ENCODE assay signal across 10 cellular contexts in the genomic region with DNA sequence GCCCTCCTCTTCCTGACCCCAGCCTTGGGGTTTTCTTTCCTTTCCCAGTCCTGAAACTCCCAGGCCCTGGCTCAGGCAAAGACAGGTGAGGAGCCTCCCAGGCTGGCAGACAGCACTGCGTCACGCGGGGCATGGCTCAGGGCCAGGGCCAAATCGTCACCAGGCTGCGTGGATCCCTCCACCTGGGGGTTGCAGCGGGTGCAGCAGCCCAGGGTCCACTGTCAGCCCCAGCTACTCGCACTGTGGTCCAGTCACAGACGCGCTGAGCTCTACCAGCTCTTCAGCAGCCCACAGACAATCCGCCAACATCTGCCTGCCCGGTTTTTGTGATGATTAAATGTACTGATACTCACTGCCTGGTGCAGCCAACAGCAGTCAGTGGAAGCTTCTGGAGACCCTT. TPM values are rescaled to one million over a fixed set of nuclear protein-coding genes. Genes with fewer than 3 reads are reported as not detected.
A peak's percentile ranks its signal among the peaks of the same experiment; 100 is the strongest.
DNase-seq lines count a peak whose midpoint lies in the region; ATAC-seq and TF ChIP-seq lines count a peak whose summit lies in the region.
"Had no signal": no experiment of that assay in that cellular context is flagged by ENCODE, and none has a peak within 500 bp of the region (broad histone marks: within the 10 kb centered on the region; RNA-seq: fewer than 3 reads in every experiment).

No MANE protein-coding gene starts in this region.

- H3K4me3 ChIP-seq in cardiac muscle cell: no peak overlapping the region
- H3K4me3 ChIP-seq in thyroid gland (replicated peaks in 1 of 3): no peak overlapping the region
- H3K4me3 ChIP-seq in sigmoid colon: no peak overlapping the region

- no peaks in the 10 kb centered on the region for H3K27me3 Mint-ChIP-seq in activated CD4-positive, alpha-beta T cell treated with anti-CD3 and anti-CD28 coated beads, Interleukin-2, amount 10 ng/mL, durations not matched to agents 24 days and 14 days
- no peaks in the 10 kb centered on the region for H3K27me3 Mint-ChIP-seq in activated CD4-positive, alpha-beta memory T cell treated with anti-CD3 and anti-CD28 coated beads, Interleukin-2, amount 10 ng/mL, durations not matched to agents 7 days and 5 days

- no peak for TF ChIP-seq EP300 in sigmoid colon (IDR thresholded peaks at IDR 0.05)

- H3K9me3 ChIP-seq in cardiac muscle cell (ENCODE audit: low read depth) (no peaks in the 10 kb centered on the region), thyroid gland (no peaks in the 10 kb centered on the region), sigmoid colon (no peaks in the 10 kb centered on the region)

- H3K4me3 Mint-ChIP-seq in activated CD4-positive, alpha-beta T cell treated with anti-CD3 and anti-CD28 coated beads, Interleukin-2, amount 10 ng/mL, durations not matched to agents 24 days and 14 days: peak overlapping the region; percentile 94
- H3K4me3 Mint-ChIP-seq in activated CD4-positive, alpha-beta memory T cell treated with anti-CD3 and anti-CD28 coated beads, Interleukin-2, amount 10 ng/mL, durations not matched to agents 7 days and 5 days: peak overlapping the region; percentile 27

- H3K27me3 ChIP-seq in cardiac muscle cell (no peaks in the 10 kb centered on the region), thyroid gland (no peaks in the 10 kb centered on the region), sigmoid colon (no peaks in the 10 kb centered on the region)

- intact Hi-C loops in activated CD4-positive, alpha-beta T cell treated with anti-CD3 and anti-CD28 coated beads, Interleukin-2, amount 10 ng/mL, durations not matched to agents 24 days and 14 days (cut with micrococcal nuclease): no loop called here
- intact Hi-C loops in thyroid gland (cut with DNase I) (no loop called here), sigmoid colon (cut with DNase I) (no loop called here)

- CTCF ChIA-PET in activated CD4-positive, alpha-beta memory T cell treated with anti-CD3 and anti-CD28 coated beads, Interleukin-2, amount 10 ng/mL, durations not matched to agents 7 days and 5 days (lab: Charles Lee): interaction anchor here (1.3 kb wide), 1 partner anchor 8 kb away, joined by 3 read pairs; no protein-coding TSS in a partner anchor

- 84 to 89% methylated on average over 3 to 11 of the region's 11 CpGs for whole genome bisulfite sequencing in thyroid gland, 2 donors
- WGBS in sigmoid colon, 2 donors: 51 to 74% methylated on average over 11 of the region's 11 CpGs

- peak overlapping the region; percentile 83 for H3K27ac Mint-ChIP-seq in activated CD4-positive, alpha-beta T cell treated with anti-CD3 and anti-CD28 coated beads, Interleukin-2, amount 10 ng/mL, durations not matched to agents 24 days and 14 days
- H3K27ac Mint-ChIP-seq in activated CD4-positive, alpha-beta memory T cell treated with anti-CD3 and anti-CD28 coated beads, Interleukin-2, amount 10 ng/mL, durations not matched to agents 7 days and 5 days: peak overlapping the region; percentile 78

- no peak for DNase-seq in activated CD4-positive, alpha-beta T cell treated with anti-CD3 and anti-CD28 coated beads, Interleukin-2, amount 10 ng/mL, durations not matched to agents 24 days and 14 days
- no peak for DNase-seq in activated CD4-positive, alpha-beta T cell treated with anti-CD3 and anti-CD28 coated beads, Interleukin-2, amount 50 U/mL, for 4 hours
- DNase-seq in activated CD4-positive, alpha-beta memory T cell treated with anti-CD3 and anti-CD28 coated beads, Interleukin-2, amount 10 ng/mL, durations not matched to agents 7 days and 5 days: no peak
- DNase-seq in cardiac muscle cell (ENCODE audit: low read depth in 1 of 2, low spot score in 1 of 2) (no peak), HuH-7 (ENCODE audit: low spot score) (no peak), thyroid gland (no peak), sigmoid colon (no peak)
- DNase-seq in stimulated activated naive CD8-positive, alpha-beta T cell treated with anti-CD3 and anti-CD28 coated beads, Interleukin-15, Interleukin-2, amounts not matched to agents 100 U/mL and 50 U/mL, for 24 hours: no peak
- DNase-seq: GDM1, IMR-90 had no signal

- TF ChIP-seq POLR2A in thyroid gland (IDR thresholded peaks at IDR 0.05) (no peak), sigmoid colon (IDR thresholded peaks at IDR 0.05) (no peak)

- H3K36me3 ChIP-seq in cardiac muscle cell: peaks cover 15% of the 10 kb centered on the region
- H3K36me3 ChIP-seq in thyroid gland: no peaks in the 10 kb centered on the region
- no peaks in the 10 kb centered on the region for H3K36me3 ChIP-seq in sigmoid colon

- H3K4me1 ChIP-seq in cardiac muscle cell (ENCODE audit: low read depth) (peaks cover 6% of the 10 kb centered on the region), thyroid gland (peaks cover 0 to 5% of the 10 kb centered on the region in 2 donors), sigmoid colon (no peaks in the 10 kb centered on the region)

- TF ChIP-seq CTCF in cardiac muscle cell (IDR thresholded peaks at IDR 0.05; ENCODE audit: low read depth, low read length) (no peak), thyroid gland (IDR thresholded peaks at IDR 0.05) (no peak), sigmoid colon (IDR thresholded peaks at IDR 0.05) (no peak)

- ATAC-seq in stimulated activated naive CD8-positive, alpha-beta T cell treated with anti-CD3 and anti-CD28 coated beads, Interleukin-15, Interleukin-2, amounts not matched to agents 100 U/mL and 50 U/mL, for 24 hours: peak; percentile 8

- H3K27ac ChIP-seq in cardiac muscle cell (peak overlapping the region; percentile 39), thyroid gland (no peak overlapping the region), sigmoid colon (no peak overlapping the region)

- peaks cover 54% of the 10 kb centered on the region for H3K36me3 Mint-ChIP-seq in activated CD4-positive, alpha-beta T cell treated with anti-CD3 and anti-CD28 coated beads, Interleukin-2, amount 10 ng/mL, durations not matched to agents 24 days and 14 days (ENCODE audit: low read depth)
- H3K36me3 Mint-ChIP-seq in activated CD4-positive, alpha-beta memory T cell treated with anti-CD3 and anti-CD28 coated beads, Interleukin-2, amount 10 ng/mL, durations not matched to agents 7 days and 5 days (ENCODE audit: low read depth): peaks cover 75% of the 10 kb centered on the region

- POLR2A ChIA-PET in activated CD4-positive, alpha-beta memory T cell treated with anti-CD3 and anti-CD28 coated beads, Interleukin-2, amount 10 ng/mL, durations not matched to agents 7 days and 5 days (lab: Charles Lee): interaction anchor here (1.4 to 14.3 kb wide), 3 partner anchors 8 to 29 kb away, joined by 3 to 557 read pairs (median 46); a partner anchor contains a TSS

- H3K9me3 Mint-ChIP-seq in activated CD4-positive, alpha-beta T cell treated with anti-CD3 and anti-CD28 coated beads, Interleukin-2, amount 10 ng/mL, durations not matched to agents 24 days and 14 days: no peaks in the 10 kb centered on the region
- no peaks in the 10 kb centered on the region for H3K9me3 Mint-ChIP-seq in activated CD4-positive, alpha-beta memory T cell treated with anti-CD3 and anti-CD28 coated beads, Interleukin-2, amount 10 ng/mL, durations not matched to agents 7 days and 5 days

- peaks cover 56% of the 10 kb centered on the region for H3K4me1 Mint-ChIP-seq in activated CD4-positive, alpha-beta T cell treated with anti-CD3 and anti-CD28 coated beads, Interleukin-2, amount 10 ng/mL, durations not matched to agents 24 days and 14 days
- peaks cover 68% of the 10 kb centered on the region for H3K4me1 Mint-ChIP-seq in activated CD4-positive, alpha-beta memory T cell treated with anti-CD3 and anti-CD28 coated beads, Interleukin-2, amount 10 ng/mL, durations not matched to agents 7 days and 5 days

RNA-seq across cellular contexts. Expression of a gene that starts 12.1 kb away (rescaled TPM):
- 51.6 and 55.1 TPM in 2 replicates for total RNA-seq in activated CD4-positive, alpha-beta T cell treated with anti-CD3 and anti-CD28 coated beads, Interleukin-2, amount 10 ng/mL, durations not matched to agents 24 days and 14 days
- 10 to 100 TPM; 86.5 to 88.7 TPM for total RNA-seq in activated CD4-positive, alpha-beta memory T cell treated with anti-CD3 and anti-CD28 coated beads, Interleukin-2, amount 10 ng/mL, durations not matched to agents 7 days and 5 days
- 39.6 and 42.6 TPM in 2 replicates for total RNA-seq in cardiac muscle cell
- 21.5 and 29.5 TPM in 2 replicates for polyA plus RNA-seq in cardiac muscle cell
- 1 to 10 TPM; 1.1 to 3.4 (median 1.6) TPM for total RNA-seq in thyroid gland
- total RNA-seq in sigmoid colon: 1 to 10 TPM; 1.2 to 3.0 (median 2.2) TPM
- polyA plus RNA-seq in sigmoid colon: 10 to 100 TPM in 1 of 3 donors, 1 to 10 TPM in 1, under 1 TPM in 1; 0.60 to 11.9 (median 1.4) TPM

RNA-seq across cellular contexts. Expression of a gene that starts 25.3 kb away (rescaled TPM):
- total RNA-seq in activated CD4-positive, alpha-beta T cell treated with anti-CD3 and anti-CD28 coated beads, Interleukin-2, amount 10 ng/mL, durations not matched to agents 24 days and 14 days: not detected in 2 replicates
- not detected for total RNA-seq in activated CD4-positive, alpha-beta memory T cell treated with anti-CD3 and anti-CD28 coated beads, Interleukin-2, amount 10 ng/mL, durations not matched to agents 7 days and 5 days
- 50.3 and 52.5 TPM in 2 replicates for total RNA-seq in cardiac muscle cell
- polyA plus RNA-seq in cardiac muscle cell: 36.9 and 42.5 TPM in 2 replicates
- total RNA-seq in thyroid gland: 1 to 10 TPM; 1.1 to 2.9 (median 2.7) TPM
- total RNA-seq in sigmoid colon: 10 to 100 TPM; 14.3 to 31.9 (median 16.8) TPM
- polyA plus RNA-seq in sigmoid colon: 1 to 10 TPM in 2 of 3 donors, under 1 TPM in 1; 0.46 to 1.8 (median 1.5) TPM
